ENCODE assay signal across 18 cellular contexts in genomic region chr10:118840776-118841468, GRCh38.
DNase-seq lines count a peak whose midpoint lies in the region; ATAC-seq and TF ChIP-seq lines count a peak whose summit lies in the region.
"Had no signal": no experiment of that assay in that cellular context is flagged by ENCODE, and none has a peak within 500 bp of the region (broad histone marks: within the 10 kb centered on the region; RNA-seq: fewer than 3 reads in every experiment).

No MANE protein-coding gene starts in this region.

- in situ Hi-C loops in G401 (cut with HindIII; ENCODE audit: low sequenced_read_pairs): no loop called here

- H3K4me3 Mint-ChIP-seq in osteocyte (ENCODE audit: unreplicated experiment): no peak overlapping the region
- H3K4me3 Mint-ChIP-seq: CD8-positive, alpha-beta T cell had no signal

- DNase-seq in NCI-H82 treated with DMSO at 0.1 percent for 48 hours (lab: John Stamatoyannopoulos, UW; ENCODE audit: unreplicated experiment) (peak; percentile 9), NCI-H82 (lab: John Stamatoyannopoulos, UW) (no peak), M059J (ENCODE audit: low read depth) (peak; percentile 54), epithelial cell of prostate (ENCODE audit: low read depth, low spot score) (no peak), osteocyte (ENCODE audit: extremely low spot score, unreplicated experiment) (peak; percentile 81), G401 (ENCODE audit: low spot score) (no peak), left cardiac atrium (no peak)
- DNase-seq: 8988T; CD8-positive, alpha-beta T cell; GF-D8; GOT3; NCI-H1694; NCI-H2081; NCI-H2171; SHP77 treated with DMSO at 0.1 percent for 48 hours; SW 1271 had no signal

- TF ChIP-seq CTCF in osteocyte (IDR thresholded peaks at IDR 0.05): no peak

- peak overlapping the region; percentile 76 for H3K27ac ChIP-seq in epithelial cell of prostate
- H3K27ac ChIP-seq: KMS-11, SK-N-MC had no signal

- ATAC-seq in left cardiac atrium: no peak
- ATAC-seq: CD8-positive, alpha-beta T cell had no signal

- intact Hi-C loops in left cardiac atrium (cut with DNase I): no loop called here

- H3K27me3 Mint-ChIP-seq in osteocyte (ENCODE audit: unreplicated experiment): peaks cover 9% of the 10 kb centered on the region

- no peaks in the 10 kb centered on the region for H3K36me3 Mint-ChIP-seq in osteocyte (ENCODE audit: unreplicated experiment)
- H3K36me3 Mint-ChIP-seq: CD8-positive, alpha-beta T cell had no signal

- no peaks in the 10 kb centered on the region for H3K9me3 Mint-ChIP-seq in osteocyte (ENCODE audit: unreplicated experiment)

- no peaks in the 10 kb centered on the region for H3K4me1 Mint-ChIP-seq in osteocyte (ENCODE audit: unreplicated experiment)

- no peak overlapping the region for H3K27ac Mint-ChIP-seq in osteocyte (ENCODE audit: unreplicated experiment)
- H3K27ac Mint-ChIP-seq: CD8-positive, alpha-beta T cell had no signal

Comparison
In these comparisons a context has a peak if more than half of its experiments do, and no peak if none do; other contexts are left out.
1. DNase-seq: peak in NCI-H82 treated with DMSO at 0.1 percent for 48 hours (single experiment), M059J (single experiment) and osteocyte (single experiment); none in NCI-H82 (single experiment), epithelial cell of prostate (single experiment), G401 (single experiment) and left cardiac atrium (single experiment).